ENCODE assay signal across 2 cellular contexts in the genomic region with DNA sequence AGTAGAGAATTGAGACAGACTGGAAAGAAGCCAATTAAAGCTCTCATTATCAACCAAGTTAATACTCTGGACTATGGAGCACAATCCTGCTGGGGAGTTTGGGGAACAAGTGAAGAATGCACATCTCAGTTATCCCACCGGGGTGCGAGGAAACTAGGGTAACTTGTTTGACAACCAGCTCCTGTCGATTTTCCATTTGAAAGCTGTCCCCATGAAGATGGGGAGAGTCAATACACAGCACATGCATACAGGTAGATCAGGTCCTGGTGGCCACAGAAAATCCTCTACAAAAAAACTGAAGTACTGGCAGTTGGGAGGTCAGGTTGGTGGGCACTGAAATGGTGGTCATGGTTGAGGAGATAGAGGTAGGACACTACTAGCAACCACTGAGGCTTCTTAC.
A peak's percentile ranks its signal among the peaks of the same experiment; 100 is the strongest.
TF ChIP-seq lines count a peak whose summit lies in the region.

No MANE protein-coding gene starts in this region.

TF ChIP-seq in GM23338, 12 proteins besides CTCF, POLR2A, EP300 and RAD21 (continued from another document):
- TF ChIP-seq, protein P1, sequence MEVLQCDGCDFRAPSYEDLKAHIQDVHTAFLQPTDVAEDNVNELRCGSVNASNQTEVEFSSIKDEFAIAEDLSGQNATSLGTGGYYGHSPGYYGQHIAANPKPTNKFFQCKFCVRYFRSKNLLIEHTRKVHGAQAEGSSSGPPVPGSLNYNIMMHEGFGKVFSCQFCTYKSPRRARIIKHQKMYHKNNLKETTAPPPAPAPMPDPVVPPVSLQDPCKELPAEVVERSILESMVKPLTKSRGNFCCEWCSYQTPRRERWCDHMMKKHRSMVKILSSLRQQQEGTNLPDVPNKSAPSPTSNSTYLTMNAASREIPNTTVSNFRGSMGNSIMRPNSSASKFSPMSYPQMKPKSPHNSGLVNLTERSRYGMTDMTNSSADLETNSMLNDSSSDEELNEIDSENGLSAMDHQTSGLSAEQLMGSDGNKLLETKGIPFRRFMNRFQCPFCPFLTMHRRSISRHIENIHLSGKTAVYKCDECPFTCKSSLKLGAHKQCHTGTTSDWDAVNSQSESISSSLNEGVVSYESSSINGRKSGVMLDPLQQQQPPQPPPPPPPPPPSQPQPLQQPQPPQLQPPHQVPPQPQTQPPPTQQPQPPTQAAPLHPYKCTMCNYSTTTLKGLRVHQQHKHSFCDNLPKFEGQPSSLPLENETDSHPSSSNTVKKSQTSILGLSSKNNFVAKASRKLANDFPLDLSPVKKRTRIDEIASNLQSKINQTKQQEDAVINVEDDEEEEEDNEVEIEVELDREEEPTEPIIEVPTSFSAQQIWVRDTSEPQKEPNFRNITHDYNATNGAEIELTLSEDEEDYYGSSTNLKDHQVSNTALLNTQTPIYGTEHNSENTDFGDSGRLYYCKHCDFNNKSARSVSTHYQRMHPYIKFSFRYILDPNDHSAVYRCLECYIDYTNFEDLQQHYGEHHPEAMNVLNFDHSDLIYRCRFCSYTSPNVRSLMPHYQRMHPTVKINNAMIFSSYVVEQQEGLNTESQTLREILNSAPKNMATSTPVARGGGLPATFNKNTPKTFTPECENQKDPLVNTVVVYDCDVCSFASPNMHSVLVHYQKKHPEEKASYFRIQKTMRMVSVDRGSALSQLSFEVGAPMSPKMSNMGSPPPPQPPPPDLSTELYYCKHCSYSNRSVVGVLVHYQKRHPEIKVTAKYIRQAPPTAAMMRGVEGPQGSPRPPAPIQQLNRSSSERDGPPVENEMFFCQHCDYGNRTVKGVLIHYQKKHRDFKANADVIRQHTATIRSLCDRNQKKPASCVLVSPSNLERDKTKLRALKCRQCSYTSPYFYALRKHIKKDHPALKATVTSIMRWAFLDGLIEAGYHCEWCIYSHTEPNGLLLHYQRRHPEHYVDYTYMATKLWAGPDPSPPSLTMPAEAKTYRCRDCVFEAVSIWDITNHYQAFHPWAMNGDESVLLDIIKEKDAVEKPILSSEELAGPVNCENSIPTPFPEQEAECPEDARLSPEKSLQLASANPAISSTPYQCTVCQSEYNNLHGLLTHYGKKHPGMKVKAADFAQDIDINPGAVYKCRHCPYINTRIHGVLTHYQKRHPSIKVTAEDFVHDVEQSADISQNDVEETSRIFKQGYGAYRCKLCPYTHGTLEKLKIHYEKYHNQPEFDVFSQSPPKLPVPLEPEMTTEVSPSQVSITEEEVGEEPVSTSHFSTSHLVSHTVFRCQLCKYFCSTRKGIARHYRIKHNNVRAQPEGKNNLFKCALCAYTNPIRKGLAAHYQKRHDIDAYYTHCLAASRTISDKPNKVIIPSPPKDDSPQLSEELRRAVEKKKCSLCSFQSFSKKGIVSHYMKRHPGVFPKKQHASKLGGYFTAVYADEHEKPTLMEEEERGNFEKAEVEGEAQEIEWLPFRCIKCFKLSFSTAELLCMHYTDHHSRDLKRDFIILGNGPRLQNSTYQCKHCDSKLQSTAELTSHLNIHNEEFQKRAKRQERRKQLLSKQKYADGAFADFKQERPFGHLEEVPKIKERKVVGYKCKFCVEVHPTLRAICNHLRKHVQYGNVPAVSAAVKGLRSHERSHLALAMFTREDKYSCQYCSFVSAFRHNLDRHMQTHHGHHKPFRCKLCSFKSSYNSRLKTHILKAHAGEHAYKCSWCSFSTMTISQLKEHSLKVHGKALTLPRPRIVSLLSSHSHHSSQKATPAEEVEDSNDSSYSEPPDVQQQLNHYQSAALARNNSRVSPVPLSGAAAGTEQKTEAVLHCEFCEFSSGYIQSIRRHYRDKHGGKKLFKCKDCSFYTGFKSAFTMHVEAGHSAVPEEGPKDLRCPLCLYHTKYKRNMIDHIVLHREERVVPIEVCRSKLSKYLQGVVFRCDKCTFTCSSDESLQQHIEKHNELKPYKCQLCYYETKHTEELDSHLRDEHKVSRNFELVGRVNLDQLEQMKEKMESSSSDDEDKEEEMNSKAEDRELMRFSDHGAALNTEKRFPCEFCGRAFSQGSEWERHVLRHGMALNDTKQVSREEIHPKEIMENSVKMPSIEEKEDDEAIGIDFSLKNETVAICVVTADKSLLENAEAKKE (CRISPR knock-in tag; IDR thresholded peaks at IDR 0.05): peak; percentile 68

TF ChIP-seq in WTC11, 78 proteins besides CTCF, POLR2A, EP300 and RAD21 (continued from another document):
- TF ChIP-seq, protein P2, sequence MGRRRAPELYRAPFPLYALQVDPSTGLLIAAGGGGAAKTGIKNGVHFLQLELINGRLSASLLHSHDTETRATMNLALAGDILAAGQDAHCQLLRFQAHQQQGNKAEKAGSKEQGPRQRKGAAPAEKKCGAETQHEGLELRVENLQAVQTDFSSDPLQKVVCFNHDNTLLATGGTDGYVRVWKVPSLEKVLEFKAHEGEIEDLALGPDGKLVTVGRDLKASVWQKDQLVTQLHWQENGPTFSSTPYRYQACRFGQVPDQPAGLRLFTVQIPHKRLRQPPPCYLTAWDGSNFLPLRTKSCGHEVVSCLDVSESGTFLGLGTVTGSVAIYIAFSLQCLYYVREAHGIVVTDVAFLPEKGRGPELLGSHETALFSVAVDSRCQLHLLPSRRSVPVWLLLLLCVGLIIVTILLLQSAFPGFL (CRISPR knock-in tag; IDR thresholded peaks at IDR 0.05; ENCODE audit: borderline replicate concordance): no peak
- TF ChIP-seq ZNF396 (CRISPR knock-in tag; IDR thresholded peaks at IDR 0.05; ENCODE audit: borderline replicate concordance) (no peak), NR1H2 (CRISPR knock-in tag; IDR thresholded peaks at IDR 0.05) (no peak), PRRX2 (CRISPR knock-in tag; IDR thresholded peaks at IDR 0.05) (no peak), ZNF138 (CRISPR knock-in tag; conservative IDR thresholded peaks at IDR 0.05) (no peak), TCF7 (CRISPR knock-in tag; IDR thresholded peaks at IDR 0.05; ENCODE audit: low read depth) (no peak)
- TF ChIP-seq, protein P3, sequence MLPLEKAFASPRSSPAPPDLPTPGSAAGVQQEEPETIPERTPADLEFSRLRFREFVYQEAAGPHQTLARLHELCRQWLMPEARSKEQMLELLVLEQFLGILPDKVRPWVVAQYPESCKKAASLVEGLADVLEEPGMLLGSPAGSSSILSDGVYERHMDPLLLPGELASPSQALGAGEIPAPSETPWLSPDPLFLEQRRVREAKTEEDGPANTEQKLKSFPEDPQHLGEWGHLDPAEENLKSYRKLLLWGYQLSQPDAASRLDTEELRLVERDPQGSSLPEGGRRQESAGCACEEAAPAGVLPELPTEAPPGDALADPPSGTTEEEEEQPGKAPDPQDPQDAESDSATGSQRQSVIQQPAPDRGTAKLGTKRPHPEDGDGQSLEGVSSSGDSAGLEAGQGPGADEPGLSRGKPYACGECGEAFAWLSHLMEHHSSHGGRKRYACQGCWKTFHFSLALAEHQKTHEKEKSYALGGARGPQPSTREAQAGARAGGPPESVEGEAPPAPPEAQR (CRISPR knock-in tag; IDR thresholded peaks at IDR 0.05): no peak
